ENCODE assay signal across 18 cellular contexts in the genomic region with DNA sequence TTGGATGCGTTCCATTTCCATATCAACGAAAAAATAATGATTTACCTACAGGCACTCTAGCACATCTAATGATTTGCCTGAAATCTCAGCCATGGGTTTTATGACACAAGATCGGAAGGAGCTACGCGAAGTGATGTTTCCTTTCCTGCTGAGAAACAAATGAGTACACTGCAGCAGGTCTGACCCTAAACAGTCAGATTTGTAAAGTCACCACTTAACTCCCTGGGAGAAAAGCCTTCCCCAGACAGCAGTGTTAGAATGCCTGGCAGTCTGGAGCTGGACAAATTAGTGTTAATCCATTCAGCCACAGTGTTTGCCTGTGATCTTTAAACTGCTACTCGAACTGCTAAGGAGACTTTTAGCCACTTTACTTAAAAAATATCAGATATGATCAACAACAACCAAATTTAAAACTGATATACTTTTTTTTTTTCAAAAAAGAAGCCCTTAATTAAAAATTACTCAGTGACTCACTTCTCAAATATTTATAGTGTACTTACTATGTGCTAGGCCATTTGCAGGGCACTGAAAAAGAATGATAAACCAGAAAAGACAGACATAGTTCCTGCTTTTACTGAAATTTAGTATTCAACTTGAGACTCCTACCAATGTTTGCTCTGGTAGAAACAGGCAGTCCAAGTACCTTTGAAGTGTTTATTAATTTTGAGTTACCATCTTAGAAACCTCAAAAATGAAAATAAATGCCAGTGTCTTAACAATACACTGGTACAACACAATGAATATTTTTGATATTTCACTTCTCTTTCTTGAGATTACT.
DNase-seq lines count a peak whose midpoint lies in the region; ATAC-seq and TF ChIP-seq lines count a peak whose summit lies in the region.
"Had no signal": no experiment of that assay in that cellular context is flagged by ENCODE, and none has a peak within 500 bp of the region (broad histone marks: within the 10 kb centered on the region; RNA-seq: fewer than 3 reads in every experiment).

No MANE protein-coding gene starts in this region.

- no peak overlapping the region for H3K4me3 ChIP-seq in upper lobe of left lung
- H3K4me3 ChIP-seq: A549, pancreas, skin epidermis had no signal

- WGBS in upper lobe of left lung, 2 donors = 61 to 74% methylated on average over 6 of the region's 6 CpGs

- H3K27ac Mint-ChIP-seq in central memory CD8-positive, alpha-beta T cell (ENCODE audit: low read depth) = peak overlapping the region; percentile 24
- no peak overlapping the region for H3K27ac Mint-ChIP-seq in natural killer cell treated with Interleukin-12 subunit alpha and Interleukin-12 subunit beta and Interleukin-15 and Interleukin-18, amount 100 ng/mL, for 72 hours
- H3K27ac Mint-ChIP-seq: activated CD8-positive, alpha-beta memory T cell treated with anti-CD3 and anti-CD28 coated beads, Interleukin-2, amount 10 ng/mL, durations not matched to agents 7 days and 5 days had no signal

- DNase-seq in NCI-H82 (lab: John Stamatoyannopoulos, UW) = peak; percentile 30
- no peak for DNase-seq in NCI-H82 treated with DMSO at 0.1 percent for 48 hours (lab: John Stamatoyannopoulos, UW; ENCODE audit: unreplicated experiment)
- no peak for DNase-seq in central memory CD8-positive, alpha-beta T cell (ENCODE audit: low spot score in 2 of 2)
- peak; percentile 26 for DNase-seq in left kidney (ENCODE audit: low read depth, low spot score)
- DNase-seq in upper lobe of left lung = no peak
- no peak for DNase-seq in natural killer cell treated with Interleukin-12 subunit alpha and Interleukin-12 subunit beta and Interleukin-15 and Interleukin-18, amount 100 ng/mL, for 72 hours (ENCODE audit: low spot score)
- DNase-seq in omental fat pad (ENCODE audit: low spot score) = no peak
- DNase-seq: activated CD8-positive, alpha-beta memory T cell treated with anti-CD3 and anti-CD28 coated beads, Interleukin-2, amount 10 ng/mL, durations not matched to agents 7 days and 5 days; activated gamma-delta T cell; amygdala; KBM-7; NCI-H1048; pancreas; SIG-M5; stimulated activated naive CD4-positive, alpha-beta T cell treated with Interleukin-2 at 50 U/mL for 16 hours had no signal

- H3K9me3 Mint-ChIP-seq in central memory CD8-positive, alpha-beta T cell = no peaks in the 10 kb centered on the region
- H3K9me3 Mint-ChIP-seq in natural killer cell treated with Interleukin-12 subunit alpha and Interleukin-12 subunit beta and Interleukin-15 and Interleukin-18, amount 100 ng/mL, for 72 hours = no peaks in the 10 kb centered on the region

- peaks cover 0 to 7% (median 2%) of the 10 kb centered on the region in 4 donors for H3K4me1 ChIP-seq in upper lobe of left lung
- H3K4me1 ChIP-seq: A549 had no signal

- H3K27me3 ChIP-seq in upper lobe of left lung = no peaks in the 10 kb centered on the region
- H3K27me3 ChIP-seq: pancreas had no signal

- H3K27me3 Mint-ChIP-seq in central memory CD8-positive, alpha-beta T cell = no peaks in the 10 kb centered on the region
- H3K27me3 Mint-ChIP-seq in natural killer cell treated with Interleukin-12 subunit alpha and Interleukin-12 subunit beta and Interleukin-15 and Interleukin-18, amount 100 ng/mL, for 72 hours = no peaks in the 10 kb centered on the region
- H3K27me3 Mint-ChIP-seq: activated CD8-positive, alpha-beta memory T cell treated with anti-CD3 and anti-CD28 coated beads, Interleukin-2, amount 10 ng/mL, durations not matched to agents 7 days and 5 days had no signal

- peaks cover 24% of the 10 kb centered on the region for H3K4me1 Mint-ChIP-seq in central memory CD8-positive, alpha-beta T cell
- H3K4me1 Mint-ChIP-seq in natural killer cell treated with Interleukin-12 subunit alpha and Interleukin-12 subunit beta and Interleukin-15 and Interleukin-18, amount 100 ng/mL, for 72 hours (ENCODE audit: low read depth in 2 of 2) = no peaks in the 10 kb centered on the region
- H3K4me1 Mint-ChIP-seq: activated CD8-positive, alpha-beta memory T cell treated with anti-CD3 and anti-CD28 coated beads, Interleukin-2, amount 10 ng/mL, durations not matched to agents 7 days and 5 days had no signal

- TF ChIP-seq CTCF in upper lobe of left lung (IDR thresholded peaks at IDR 0.05) (no peak), omental fat pad (IDR thresholded peaks at IDR 0.05) (no peak)

- H3K36me3 Mint-ChIP-seq in central memory CD8-positive, alpha-beta T cell (ENCODE audit: insufficient read depth) = peaks cover 45% of the 10 kb centered on the region
- peaks cover 27% of the 10 kb centered on the region for H3K36me3 Mint-ChIP-seq in natural killer cell treated with Interleukin-12 subunit alpha and Interleukin-12 subunit beta and Interleukin-15 and Interleukin-18, amount 100 ng/mL, for 72 hours

- ATAC-seq in central memory CD8-positive, alpha-beta T cell (replicated peaks; ENCODE audit: extremely low read depth, poor library complexity, severe bottlenecking) = no peak
- ATAC-seq in upper lobe of left lung (ENCODE audit: low FRiP score in 2 of 2) (peak; percentile 52 to 82), HG02571 (IDR thresholded peaks at IDR 0.05; ENCODE audit: unreplicated experiment) (no peak), omental fat pad (ENCODE audit: low FRiP score) (no peak)
- no peak for ATAC-seq in natural killer cell treated with Interleukin-12 subunit alpha and Interleukin-12 subunit beta and Interleukin-15 and Interleukin-18, amount 100 ng/mL, for 72 hours
- ATAC-seq: A549; activated CD8-positive, alpha-beta memory T cell treated with anti-CD3 and anti-CD28 coated beads, Interleukin-2, amount 10 ng/mL, durations not matched to agents 7 days and 5 days had no signal

- H3K27ac ChIP-seq in upper lobe of left lung = peak overlapping the region in 2 of 4 donors; percentile 3 to 10
- H3K27ac ChIP-seq: A549, pancreas, skin epidermis had no signal

- TF ChIP-seq EP300 in upper lobe of left lung (IDR thresholded peaks at IDR 0.05) = no peak

- no peak for TF ChIP-seq POLR2A in upper lobe of left lung (IDR thresholded peaks at IDR 0.05)

- peaks cover 2 to 16% (median 5%) of the 10 kb centered on the region in 4 donors for H3K36me3 ChIP-seq in upper lobe of left lung
- H3K36me3 ChIP-seq: pancreas had no signal

- H3K9me3 ChIP-seq in upper lobe of left lung = no peaks in the 10 kb centered on the region
- H3K9me3 ChIP-seq: A549, pancreas had no signal

- no peak overlapping the region for H3K4me3 Mint-ChIP-seq in central memory CD8-positive, alpha-beta T cell
- H3K4me3 Mint-ChIP-seq in natural killer cell treated with Interleukin-12 subunit alpha and Interleukin-12 subunit beta and Interleukin-15 and Interleukin-18, amount 100 ng/mL, for 72 hours = no peak overlapping the region
- H3K4me3 Mint-ChIP-seq: activated CD8-positive, alpha-beta memory T cell treated with anti-CD3 and anti-CD28 coated beads, Interleukin-2, amount 10 ng/mL, durations not matched to agents 7 days and 5 days had no signal

Comparison
In these comparisons a context has a peak if more than half of its experiments do, and no peak if none do; other contexts are left out.
1. DNase-seq: peak in NCI-H82 (single experiment) and left kidney (single experiment); none in NCI-H82 treated with DMSO at 0.1 percent for 48 hours (single experiment), central memory CD8-positive, alpha-beta T cell (0 of 2), upper lobe of left lung (0 of 2), natural killer cell treated with Interleukin-12 subunit alpha and Interleukin-12 subunit beta and Interleukin-15 and Interleukin-18, amount 100 ng/mL, for 72 hours (single experiment) and omental fat pad (single experiment).
2. ATAC-seq: peak in upper lobe of left lung (2 of 2); none in central memory CD8-positive, alpha-beta T cell (single experiment), natural killer cell treated with Interleukin-12 subunit alpha and Interleukin-12 subunit beta and Interleukin-15 and Interleukin-18, amount 100 ng/mL, for 72 hours (0 of 2), HG02571 (single experiment) and omental fat pad (single experiment).